ENCODE assay signal across 8 cellular contexts in the genomic region with DNA sequence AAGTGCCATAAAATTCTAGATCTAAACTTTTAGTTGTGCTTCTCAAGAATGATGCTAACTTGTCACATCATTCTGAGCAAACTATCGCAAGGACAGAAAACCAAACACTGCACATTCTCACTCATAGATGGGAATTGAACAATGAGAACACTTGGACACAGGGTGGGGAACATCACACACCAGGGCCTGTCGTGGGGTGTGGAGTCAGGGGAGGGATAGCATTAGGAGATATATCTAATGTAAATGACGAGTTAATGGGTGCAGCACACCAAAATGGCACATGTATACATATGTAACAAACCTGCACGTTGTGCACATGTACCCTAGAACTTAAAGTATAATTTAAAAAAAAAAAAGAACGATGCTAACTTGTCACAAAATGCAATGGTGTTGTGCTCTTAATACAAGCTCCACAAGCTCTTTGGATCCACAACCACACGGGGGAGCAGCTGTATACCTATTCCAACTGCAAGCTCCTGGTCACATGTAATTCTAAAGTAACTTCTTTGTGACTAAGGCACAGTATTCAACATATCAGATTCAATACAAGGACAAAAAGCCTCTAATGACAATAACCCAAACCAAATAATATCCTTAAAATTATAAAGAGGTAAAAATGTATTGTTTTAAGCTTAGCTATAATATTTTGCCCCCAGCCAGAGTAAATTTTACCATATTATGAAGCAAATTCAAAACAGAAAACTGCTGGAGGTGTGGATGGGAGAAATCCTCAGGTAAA. TPM values are rescaled to one million over a fixed set of nuclear protein-coding genes. Genes with fewer than 3 reads are reported as not detected.
DNase-seq lines count a peak whose midpoint lies in the region; ATAC-seq and TF ChIP-seq lines count a peak whose summit lies in the region.
"Not testable (repeated sequence)": the region's sequence is repeated elsewhere in the genome, so short reads cannot be mapped to it uniquely, and the experiment has no call there.

No MANE protein-coding gene starts in this region.

- H3K36me3 Mint-ChIP-seq in activated naive CD8-positive, alpha-beta T cell treated with anti-CD3 and anti-CD28 coated beads, Interleukin-2, amount 50 U/mL, for 24 hours (ENCODE audit: low read depth), result peaks cover 16% of the 10 kb centered on the region
- H3K36me3 Mint-ChIP-seq in glutamatergic neuron (ENCODE audit: unreplicated experiment), result not testable (repeated sequence)

- not testable (repeated sequence) for TF ChIP-seq POLR2A in vagina (IDR thresholded peaks at IDR 0.05)

- H3K4me1 Mint-ChIP-seq in activated naive CD8-positive, alpha-beta T cell treated with anti-CD3 and anti-CD28 coated beads, Interleukin-2, amount 50 U/mL, for 24 hours, result peaks cover 34% of the 10 kb centered on the region
- H3K4me1 Mint-ChIP-seq in glutamatergic neuron (ENCODE audit: low read depth, unreplicated experiment), result peaks cover 20% of the 10 kb centered on the region

- not testable (repeated sequence) for H3K36me3 ChIP-seq in GM06990 (ENCODE audit: control insufficient read depth, insufficient read depth, low read length); osteoblast (ENCODE audit: insufficient read depth, low read length); vagina

- TF ChIP-seq CTCF in GM06990 (IDR thresholded peaks at IDR 0.05; ENCODE audit: insufficient read depth, low read length, poor library complexity, severe bottlenecking) (peak; percentile 82), glutamatergic neuron (IDR thresholded peaks at IDR 0.05; ENCODE audit: partially characterized antibody, unreplicated experiment) (peak; percentile 43), osteoblast (IDR thresholded peaks at IDR 0.05; ENCODE audit: extremely low read depth, low read depth, low read length) (peak; percentile 59), vagina (IDR thresholded peaks at IDR 0.05) (peak in 2 of 3 experiments; percentile 32 to 40)

- DNase-seq in GM06990 (ENCODE audit: extremely low read depth, insufficient read length); osteoblast (ENCODE audit: insufficient read length, low spot score, missing footprints); vagina (ENCODE audit: extremely low spot score in 2 of 2): not testable (repeated sequence)
- DNase-seq in MV-4-11 (lab: John Stamatoyannopoulos, UW) (peak; percentile 21), SHP77 treated with DMSO at 0.1 percent for 48 hours (lab: John Stamatoyannopoulos, UW) (peak; percentile 9), glutamatergic neuron (peak; percentile 56)
- peak; percentile 40 for DNase-seq in activated naive CD8-positive, alpha-beta T cell treated with anti-CD3 and anti-CD28 coated beads, Interleukin-2, amount 50 U/mL, for 24 hours

- peak; percentile 35 for ATAC-seq in HG02610 (IDR thresholded peaks at IDR 0.05; ENCODE audit: unreplicated experiment)
- ATAC-seq in activated naive CD8-positive, alpha-beta T cell treated with anti-CD3 and anti-CD28 coated beads, Interleukin-2, amount 50 U/mL, for 24 hours, result peak; percentile 75

- H3K27me3 ChIP-seq in GM06990 (replicated peaks; ENCODE audit: control insufficient read depth, insufficient read depth, low read length); osteoblast (ENCODE audit: insufficient read depth, low read length); vagina: not testable (repeated sequence)

- H3K4me3 Mint-ChIP-seq in activated naive CD8-positive, alpha-beta T cell treated with anti-CD3 and anti-CD28 coated beads, Interleukin-2, amount 50 U/mL, for 24 hours; glutamatergic neuron (ENCODE audit: unreplicated experiment): not testable (repeated sequence)

- intact Hi-C loops in vagina (cut with DNase I), result not testable (repeated sequence)

- H2AFZ ChIP-seq in osteoblast (ENCODE audit: low read length), result not testable (repeated sequence)

- peak overlapping the region; percentile 31 for H3K27ac Mint-ChIP-seq in activated naive CD8-positive, alpha-beta T cell treated with anti-CD3 and anti-CD28 coated beads, Interleukin-2, amount 50 U/mL, for 24 hours
- H3K27ac Mint-ChIP-seq in glutamatergic neuron (ENCODE audit: unreplicated experiment), result not testable (repeated sequence)

- peaks cover 32% of the 10 kb centered on the region for H4K20me1 ChIP-seq in osteoblast (ENCODE audit: insufficient read depth, low read length)

- H3K4me2 ChIP-seq in osteoblast (ENCODE audit: insufficient read depth, low read length), result not testable (repeated sequence)

- not testable (repeated sequence) for H3K9me3 Mint-ChIP-seq in activated naive CD8-positive, alpha-beta T cell treated with anti-CD3 and anti-CD28 coated beads, Interleukin-2, amount 50 U/mL, for 24 hours; glutamatergic neuron (ENCODE audit: unreplicated experiment)

- not testable (repeated sequence) for H3K4me1 ChIP-seq in osteoblast (ENCODE audit: insufficient read depth, low read length); vagina

- H3K79me2 ChIP-seq in osteoblast (ENCODE audit: insufficient read depth, low read length), result peaks cover 85% of the 10 kb centered on the region

- not testable (repeated sequence) for H3K27me3 Mint-ChIP-seq in activated naive CD8-positive, alpha-beta T cell treated with anti-CD3 and anti-CD28 coated beads, Interleukin-2, amount 50 U/mL, for 24 hours; glutamatergic neuron (ENCODE audit: unreplicated experiment)

- H3K27ac ChIP-seq in osteoblast (ENCODE audit: low read depth, low read length); vagina: not testable (repeated sequence)

- not testable (repeated sequence) for H3K4me3 ChIP-seq in GM06990 (replicated peaks; ENCODE audit: low read depth, low read length); osteoblast (ENCODE audit: insufficient read depth, low read length); vagina

- H3K9me3 ChIP-seq in osteoblast (ENCODE audit: low read depth, low read length); vagina: not testable (repeated sequence)

RNA-seq across cellular contexts. Expression of a gene that starts 53.7 kb away (rescaled TPM):
- total RNA-seq in glutamatergic neuron (ENCODE audit: unreplicated experiment), result 65.3 TPM
- total RNA-seq in osteoblast, result 42.4 and 44.2 TPM in 2 replicates
- 16.9 TPM for total RNA-seq in vagina
